In genomic region chr11:47916361-47916841, GRCh38 we compare ENCODE assay signal across 10 cellular contexts.
A peak's percentile ranks its signal among the peaks of the same experiment; 100 is the strongest.
DNase-seq lines count a peak whose midpoint lies in the region; ATAC-seq and TF ChIP-seq lines count a peak whose summit lies in the region.
"Had no signal": no experiment of that assay in that cellular context is flagged by ENCODE, and none has a peak within 500 bp of the region (broad histone marks: within the 10 kb centered on the region; RNA-seq: fewer than 3 reads in every experiment).

No MANE protein-coding gene starts in this region.

- no peak for TF ChIP-seq CTCF in CD4-positive, alpha-beta T cell (IDR thresholded peaks at IDR 0.05)
- TF ChIP-seq CTCF in cardiac muscle cell (IDR thresholded peaks at IDR 0.05; ENCODE audit: low read depth, low read length) (no peak), progenitor cell of endocrine pancreas (IDR thresholded peaks at IDR 0.05; ENCODE audit: unreplicated experiment) (no peak), dorsolateral prefrontal cortex (IDR thresholded peaks at IDR 0.05 in 54 of 56, conservative IDR thresholded peaks at IDR 0.05 in 2 of 56; ENCODE audit: low read depth in 1 of 56, partially characterized antibody in 56 of 56) (no peak)

- no peaks in the 10 kb centered on the region for H3K27me3 ChIP-seq in CD4-positive, alpha-beta T cell (ENCODE audit: control insufficient read depth, insufficient read depth, low read length)
- H3K27me3 ChIP-seq in cardiac muscle cell (no peaks in the 10 kb centered on the region), dorsolateral prefrontal cortex (no peaks in the 10 kb centered on the region)
- H3K27me3 ChIP-seq: right lobe of liver had no signal

- no peak overlapping the region for H3K4me3 Mint-ChIP-seq in CD4-positive, alpha-beta T cell
- no peak overlapping the region for H3K4me3 Mint-ChIP-seq in progenitor cell of endocrine pancreas (ENCODE audit: low read depth)
- H3K4me3 Mint-ChIP-seq: stimulated activated naive CD8-positive, alpha-beta T cell treated with anti-CD3 and anti-CD28 coated beads, Interleukin-15, amount 100 ng/mL, for 72 hours had no signal

- CTCF ChIA-PET in CD4-positive, alpha-beta T cell (lab: Charles Lee), result interaction anchor here (2.0 kb wide), 1 partner anchor 18 kb away, joined by 7 read pairs; no protein-coding TSS in a partner anchor

- no peak overlapping the region for H3K27ac ChIP-seq in CD4-positive, alpha-beta T cell (ENCODE audit: low read depth, low read length)
- H3K27ac ChIP-seq in cardiac muscle cell (peak overlapping the region; percentile 11), dorsolateral prefrontal cortex (peak overlapping the region in 2 of 59 donors; percentile 2 to 31)
- H3K27ac ChIP-seq: right lobe of liver had no signal

- H3K27me3 Mint-ChIP-seq in CD4-positive, alpha-beta T cell, result no peaks in the 10 kb centered on the region
- no peaks in the 10 kb centered on the region for H3K27me3 Mint-ChIP-seq in progenitor cell of endocrine pancreas
- H3K27me3 Mint-ChIP-seq: stimulated activated naive CD8-positive, alpha-beta T cell treated with anti-CD3 and anti-CD28 coated beads, Interleukin-15, amount 100 ng/mL, for 72 hours had no signal

- H3K4me1 Mint-ChIP-seq in CD4-positive, alpha-beta T cell (ENCODE audit: low read depth), result peaks cover 58% of the 10 kb centered on the region
- peaks cover 14% of the 10 kb centered on the region for H3K4me1 Mint-ChIP-seq in progenitor cell of endocrine pancreas (ENCODE audit: low read depth)

- no peaks in the 10 kb centered on the region for H3K9me3 Mint-ChIP-seq in CD4-positive, alpha-beta T cell
- no peaks in the 10 kb centered on the region for H3K9me3 Mint-ChIP-seq in progenitor cell of endocrine pancreas (ENCODE audit: low read depth)
- H3K9me3 Mint-ChIP-seq: stimulated activated naive CD8-positive, alpha-beta T cell treated with anti-CD3 and anti-CD28 coated beads, Interleukin-15, amount 100 ng/mL, for 72 hours had no signal

- H3K9me3 ChIP-seq in CD4-positive, alpha-beta T cell (ENCODE audit: control insufficient read depth, low read length), result no peaks in the 10 kb centered on the region
- no peaks in the 10 kb centered on the region for H3K9me3 ChIP-seq in cardiac muscle cell (ENCODE audit: low read depth)
- H3K9me3 ChIP-seq: right lobe of liver had no signal

- H3K27ac Mint-ChIP-seq in CD4-positive, alpha-beta T cell, result peak overlapping the region; percentile 52
- peak overlapping the region; percentile 82 for H3K27ac Mint-ChIP-seq in progenitor cell of endocrine pancreas

- peaks cover 13% of the 10 kb centered on the region for H3K4me1 ChIP-seq in cardiac muscle cell (ENCODE audit: low read depth)

- H3K36me3 ChIP-seq in cardiac muscle cell, result no peaks in the 10 kb centered on the region
- H3K36me3 ChIP-seq: right lobe of liver had no signal

- no peaks in the 10 kb centered on the region for H3K36me3 Mint-ChIP-seq in CD4-positive, alpha-beta T cell (ENCODE audit: low read depth)
- no peaks in the 10 kb centered on the region for H3K36me3 Mint-ChIP-seq in progenitor cell of endocrine pancreas (ENCODE audit: insufficient read depth)

- H3K4me3 ChIP-seq in cardiac muscle cell (no peak overlapping the region), dorsolateral prefrontal cortex (no peak overlapping the region)
- H3K4me3 ChIP-seq: right lobe of liver had no signal

- no peak for ATAC-seq in CD4-positive, alpha-beta T cell (ENCODE audit: poor library complexity)
- ATAC-seq: stimulated activated naive CD8-positive, alpha-beta T cell treated with anti-CD3 and anti-CD28 coated beads, Interleukin-15, amount 100 ng/mL, for 72 hours had no signal

- DNase-seq in CD4-positive, alpha-beta T cell, result no peak
- peak; percentile 36 for DNase-seq in UCSD-AML1 (lab: John Stamatoyannopoulos, UW; ENCODE audit: unreplicated experiment)
- DNase-seq in cardiac muscle cell (ENCODE audit: low read depth in 1 of 2, low spot score in 1 of 2), result peak; percentile 19 to 90
- no peak for DNase-seq in progenitor cell of endocrine pancreas (ENCODE audit: low spot score, unreplicated experiment)
- no peak for DNase-seq in middle frontal gyrus (ENCODE audit: extremely low spot score, low spot score)
- no peak for DNase-seq in DMS53 treated with DMSO at 0.1 percent for 48 hours (lab: John Stamatoyannopoulos, UW; ENCODE audit: unreplicated experiment)
- no peak for DNase-seq in dorsolateral prefrontal cortex
- no peak for DNase-seq in NCI-H1048 (lab: John Stamatoyannopoulos, UW)
- DNase-seq: right lobe of liver; stimulated activated naive CD8-positive, alpha-beta T cell treated with anti-CD3 and anti-CD28 coated beads, Interleukin-15, amount 100 ng/mL, for 72 hours had no signal

- intact Hi-C loops in CD4-positive, alpha-beta T cell (cut with DNase I, micrococcal nuclease), result no loop called here
- intact Hi-C loops in dorsolateral prefrontal cortex (cut with DNase I), result no loop called here

- POLR2A ChIA-PET in CD4-positive, alpha-beta T cell (lab: Charles Lee), result no interaction called here

Comparison
In these comparisons a context has a peak if more than half of its experiments do, and no peak if none do; other contexts are left out.
1. DNase-seq: peak in UCSD-AML1 (single experiment) and cardiac muscle cell (2 of 2); none in CD4-positive, alpha-beta T cell (0 of 10), progenitor cell of endocrine pancreas (single experiment), middle frontal gyrus (single experiment), DMS53 treated with DMSO at 0.1 percent for 48 hours (single experiment), dorsolateral prefrontal cortex (0 of 10) and NCI-H1048 (single experiment).